In genomic region chr3:100634493-100635272, GRCh38 we compare ENCODE assay signal across 9 cellular contexts. TPM values are rescaled to one million over a fixed set of nuclear protein-coding genes. Genes with fewer than 3 reads are reported as not detected.
DNase-seq lines count a peak whose midpoint lies in the region; ATAC-seq and TF ChIP-seq lines count a peak whose summit lies in the region.
"Had no signal": no experiment of that assay in that cellular context is flagged by ENCODE, and none has a peak within 500 bp of the region (broad histone marks: within the 10 kb centered on the region; RNA-seq: fewer than 3 reads in every experiment).

No MANE protein-coding gene starts in this region.

- H3K27me3 Mint-ChIP-seq in T-helper 2 cell treated with Interferon-gamma antibody and Interleukin-4, amounts not matched to agents 5 μg/mL and 100 μg/mL, for 36 hours (ENCODE audit: low read depth) = peaks cover 20% of the 10 kb centered on the region

- peaks cover 7% of the 10 kb centered on the region for H3K4me1 Mint-ChIP-seq in T-helper 2 cell treated with Interferon-gamma antibody and Interleukin-4, amounts not matched to agents 5 μg/mL and 100 μg/mL, for 36 hours (ENCODE audit: low read depth)

- no peak overlapping the region for H3K4me3 Mint-ChIP-seq in T-helper 2 cell treated with Interferon-gamma antibody and Interleukin-4, amounts not matched to agents 5 μg/mL and 100 μg/mL, for 36 hours

- DNase-seq in GM12864 (ENCODE audit: low read depth) (peak; percentile 8), cardiac muscle cell (ENCODE audit: low read depth in 1 of 2, low spot score in 1 of 2) (peak; percentile 27 to 54), NCI-H526 treated with DMSO at 0.1 percent for 48 hours (lab: John Stamatoyannopoulos, UW) (no peak), DMS79 (lab: John Stamatoyannopoulos, UW) (no peak), HEK293T (ENCODE audit: extremely low spot score) (no peak), NCI-H1436 treated with DMSO at 0.1 percent for 48 hours (lab: John Stamatoyannopoulos, UW) (no peak)
- DNase-seq in T-helper 2 cell treated with Interferon-gamma antibody and Interleukin-4, amounts not matched to agents 5 μg/mL and 100 μg/mL, for 36 hours (ENCODE audit: low spot score) = peak; percentile 35

- TF ChIP-seq CTCF in GM12864 (IDR thresholded peaks at IDR 0.05; ENCODE audit: low read depth, low read length, missing control alignments) (peak; percentile 29), cardiac muscle cell (IDR thresholded peaks at IDR 0.05; ENCODE audit: low read depth, low read length) (peak; percentile 7)

- no peak overlapping the region for H3K27ac Mint-ChIP-seq in T-helper 2 cell treated with Interferon-gamma antibody and Interleukin-4, amounts not matched to agents 5 μg/mL and 100 μg/mL, for 36 hours

- peaks cover 19% of the 10 kb centered on the region for H3K4me1 ChIP-seq in cardiac muscle cell (ENCODE audit: low read depth)

- no peaks in the 10 kb centered on the region for H3K27me3 ChIP-seq in cardiac muscle cell

- CTCF ChIA-PET in HEK293T (lab: Yijun Ruan, JAX) = no interaction called here

- H3K27ac ChIP-seq in cardiac muscle cell = peak overlapping the region; percentile 78

- POLR2A ChIA-PET in HEK293T (lab: Yijun Ruan, JAX) = no interaction called here

- H3K36me3 ChIP-seq in cardiac muscle cell = peaks cover 56% of the 10 kb centered on the region

- H3K9me3 Mint-ChIP-seq in T-helper 2 cell treated with Interferon-gamma antibody and Interleukin-4, amounts not matched to agents 5 μg/mL and 100 μg/mL, for 36 hours = no peaks in the 10 kb centered on the region

- no peaks in the 10 kb centered on the region for H3K9me3 ChIP-seq in cardiac muscle cell (ENCODE audit: low read depth)

- H3K4me3 ChIP-seq in GM12864 (ENCODE audit: low read depth, low read length) = no peak overlapping the region
- H3K4me3 ChIP-seq in cardiac muscle cell = no peak overlapping the region

- H3K36me3 Mint-ChIP-seq in T-helper 2 cell treated with Interferon-gamma antibody and Interleukin-4, amounts not matched to agents 5 μg/mL and 100 μg/mL, for 36 hours (ENCODE audit: low read depth) = no peaks in the 10 kb centered on the region

- ATAC-seq in HG03442 (IDR thresholded peaks at IDR 0.05; ENCODE audit: unreplicated experiment) = peak; percentile 46

TF ChIP-seq in HEK293T, 16 proteins besides CTCF, POLR2A, EP300 and RAD21:
- TF ChIP-seq SP1 (IDR thresholded peaks at IDR 0.05) = no peak
- no peak for TF ChIP-seq CTBP1 (IDR thresholded peaks at IDR 0.05; ENCODE audit: borderline replicate concordance)
- TF ChIP-seq NFRKB (IDR thresholded peaks at IDR 0.05) = no peak
- TF ChIP-seq ARNT (IDR thresholded peaks at IDR 0.05) = no peak
- TF ChIP-seq LEF1 (IDR thresholded peaks at IDR 0.05; ENCODE audit: borderline replicate concordance) = no peak
- no peak for TF ChIP-seq ZNF384 (IDR thresholded peaks at IDR 0.05)
- TF ChIP-seq FOXA1 (IDR thresholded peaks at IDR 0.05) = no peak
- no peak for TF ChIP-seq PKNOX1 (IDR thresholded peaks at IDR 0.05)
- TF ChIP-seq FOXM1 (IDR thresholded peaks at IDR 0.05; ENCODE audit: borderline replicate concordance) = no peak
- TF ChIP-seq ELF4 (IDR thresholded peaks at IDR 0.05) = no peak
- no peak for TF ChIP-seq FOXK2 (IDR thresholded peaks at IDR 0.05)
- TF ChIP-seq L3MBTL2 (conservative IDR thresholded peaks at IDR 0.05) = no peak
- TF ChIP-seq SUZ12 (IDR thresholded peaks at IDR 0.05) = no peak
- no peak for TF ChIP-seq BHLHE40 (IDR thresholded peaks at IDR 0.05; ENCODE audit: borderline replicate concordance)
- TF ChIP-seq TARDBP (IDR thresholded peaks at IDR 0.05) = no peak
- TF ChIP-seq HDGF (IDR thresholded peaks at IDR 0.05; ENCODE audit: borderline replicate concordance) = no peak
TF ChIP-seq in HEK293T: peak in this region for 0.

RNA-seq across cellular contexts. Expression of gene ADGRG7, which starts 25.3 kb away (rescaled TPM):
- 43.2 and 46.5 TPM in 2 replicates for total RNA-seq in cardiac muscle cell
- 38.6 and 49.4 TPM in 2 replicates for polyA plus RNA-seq in cardiac muscle cell
- total RNA-seq: glomerular endothelial cell had no signal

Comparison
In these comparisons a context has a peak if more than half of its experiments do, and no peak if none do; other contexts are left out.
1. DNase-seq: peak in GM12864 (single experiment), T-helper 2 cell treated with Interferon-gamma antibody and Interleukin-4, amounts not matched to agents 5 μg/mL and 100 μg/mL, for 36 hours (single experiment) and cardiac muscle cell (2 of 2); none in NCI-H526 treated with DMSO at 0.1 percent for 48 hours (single experiment), DMS79 (single experiment), HEK293T (single experiment) and NCI-H1436 treated with DMSO at 0.1 percent for 48 hours (single experiment).